ENCODE assay signal across 1 cellular context in the genomic region with DNA sequence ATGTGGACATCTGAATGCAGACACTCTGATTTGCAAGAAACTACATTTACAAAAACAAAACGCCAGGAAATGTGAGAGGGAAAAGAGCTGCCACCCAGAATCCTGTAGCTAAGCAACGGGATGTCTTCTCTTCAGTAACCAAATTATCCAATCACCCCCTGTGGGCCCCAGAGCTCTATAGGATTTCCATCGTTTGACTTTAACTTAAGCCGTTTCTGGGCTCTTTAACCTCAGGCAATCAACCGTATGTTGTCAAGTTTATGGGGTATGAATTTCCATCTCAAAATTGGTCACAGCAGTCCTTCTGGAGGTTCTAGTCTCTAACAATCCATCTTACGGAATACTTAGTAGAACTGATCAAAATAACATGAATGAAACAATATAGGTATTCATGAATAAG.
TF ChIP-seq lines count a peak whose summit lies in the region.

No MANE protein-coding gene starts in this region.

TF ChIP-seq in HCT116, 20 proteins besides CTCF, POLR2A, EP300 and RAD21 (continued from another document):
- TF ChIP-seq ZBTB33 (IDR thresholded peaks at IDR 0.05; ENCODE audit: extremely low read depth, insufficient replicate concordance, low read length) (no peak), TCF7L2 (IDR thresholded peaks at IDR 0.05; ENCODE audit: borderline replicate concordance, extremely low read depth, insufficient read depth, insufficient read length) (no peak)
TF ChIP-seq in HCT116: peak in this region for 0.
